28 cellular contexts compared by ENCODE assay signal in the genomic region with DNA sequence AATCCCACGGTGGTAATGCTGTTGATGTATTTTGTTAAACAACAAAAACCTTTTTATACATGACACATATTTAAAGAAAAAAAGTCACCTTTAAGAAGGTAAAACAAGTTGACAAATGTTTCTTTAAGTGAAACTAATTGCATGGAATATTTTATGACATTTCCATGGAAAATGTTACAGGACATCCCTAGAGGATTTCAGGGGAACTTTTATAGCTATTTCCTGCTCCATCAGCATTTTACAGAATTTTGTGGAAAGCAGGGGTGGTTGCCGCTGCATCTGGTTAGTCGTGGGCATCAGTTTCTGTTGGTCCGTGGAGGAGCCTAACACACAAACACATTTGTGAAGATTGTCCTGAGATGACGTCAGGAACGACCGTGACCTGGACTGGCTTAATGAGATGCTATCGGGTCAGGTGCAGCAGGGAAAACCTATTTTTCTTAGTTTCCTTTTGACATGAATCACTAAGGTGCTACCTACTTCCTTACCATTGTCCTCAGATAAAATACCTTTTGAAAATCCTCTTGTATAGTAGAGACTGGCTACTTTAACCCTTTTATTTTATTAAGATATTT.
"Had no signal": no experiment of that assay in that cellular context is flagged by ENCODE, and none has a peak within 500 bp of the region (broad histone marks: within the 10 kb centered on the region; RNA-seq: fewer than 3 reads in every experiment).

No MANE protein-coding gene starts in this region.

- H3K27ac Mint-ChIP-seq: activated B cell treated with CpG ODN at 0.5 μM for 24 hours; activated CD4-positive, alpha-beta T cell treated with anti-CD3 and anti-CD28 coated beads, Interleukin-2, amount 10 ng/mL, durations not matched to agents 24 days and 14 days; activated CD8-positive, alpha-beta memory T cell treated with anti-CD3 and anti-CD28 coated beads, Interleukin-2, amount 10 ng/mL, durations not matched to agents 7 days and 5 days; activated naive CD4-positive, alpha-beta T cell treated with anti-CD3 and anti-CD28 coated beads, Interleukin-2, amount 50 U/mL, for 72 hours; activated naive CD8-positive, alpha-beta T cell treated with anti-CD3 and anti-CD28 coated beads, Interleukin-2, amount 50 U/mL, for 24 hours; brain; T-helper 1 cell treated with Interleukin-12 subunit alpha and Interleukin-12 subunit beta and Interleukin-4 antibody, amounts not matched to agents 30 μg/mL and 1 μg/mL, for 36 hours had no signal

- DNase-seq: activated B cell treated with CpG ODN at 0.5 μM for 24 hours; activated CD4-positive, alpha-beta T cell treated with anti-CD3 and anti-CD28 coated beads for 1 hour; activated CD4-positive, alpha-beta T cell treated with anti-CD3 and anti-CD28 coated beads, Interleukin-2, amount 10 ng/mL, durations not matched to agents 24 days and 14 days; activated CD4-positive, alpha-beta T cell treated with anti-CD3 and anti-CD28 coated beads, Interleukin-2, amount 50 U/mL, for 48 hours; activated CD8-positive, alpha-beta memory T cell treated with anti-CD3 and anti-CD28 coated beads, Interleukin-2, amount 10 ng/mL, durations not matched to agents 7 days and 5 days; activated effector memory CD4-positive, alpha-beta T cell treated with anti-CD3 and anti-CD28 coated beads, Interleukin-2, amount 50 U/mL, for 16 hours; activated naive CD4-positive, alpha-beta T cell treated with Interleukin-2 at 50 U/mL for 16 hours; activated naive CD8-positive, alpha-beta T cell treated with anti-CD3 and anti-CD28 coated beads, Interleukin-2, amount 50 U/mL, for 24 hours; activated T-cell treated with anti-CD3 and anti-CD28 coated beads, Interleukin-2, amount 50 U/mL, for 4 hours; amygdala; cerebellar nuclear complex; Karpas-422; NCI-H1105 treated with DMSO at 0.1 percent for 48 hours; NCI-H1436 treated with DMSO at 0.1 percent for 48 hours; NCI-H187 treated with DMSO at 0.1 percent for 48 hours; NCI-H2081 treated with DMSO at 0.1 percent for 48 hours; NCI-H446; NCI-H524; Peyer's patch; SHP77; SW 1271; T-helper 9 cell had no signal

- H3K4me3 Mint-ChIP-seq: activated B cell treated with CpG ODN at 0.5 μM for 24 hours; activated CD4-positive, alpha-beta T cell treated with anti-CD3 and anti-CD28 coated beads, Interleukin-2, amount 10 ng/mL, durations not matched to agents 24 days and 14 days; activated CD8-positive, alpha-beta memory T cell treated with anti-CD3 and anti-CD28 coated beads, Interleukin-2, amount 10 ng/mL, durations not matched to agents 7 days and 5 days; activated naive CD8-positive, alpha-beta T cell treated with anti-CD3 and anti-CD28 coated beads, Interleukin-2, amount 50 U/mL, for 24 hours; activated T-cell treated with anti-CD3 and anti-CD28 coated beads, Interleukin-2, amount 50 U/mL, for 4 hours; brain; T-helper 1 cell treated with Interleukin-12 subunit alpha and Interleukin-12 subunit beta and Interleukin-4 antibody, amounts not matched to agents 30 μg/mL and 1 μg/mL, for 36 hours had no signal

- H3K4me1 ChIP-seq: Peyer's patch, SJSA1 had no signal

- H3K9me3 ChIP-seq: Peyer's patch, SJSA1 had no signal

- ATAC-seq: activated CD8-positive, alpha-beta memory T cell treated with anti-CD3 and anti-CD28 coated beads, Interleukin-2, amount 10 ng/mL, durations not matched to agents 7 days and 5 days; activated naive CD4-positive, alpha-beta T cell treated with anti-CD3 and anti-CD28 coated beads, Interleukin-2, amount 50 U/mL, for 72 hours; activated naive CD8-positive, alpha-beta T cell treated with anti-CD3 and anti-CD28 coated beads, Interleukin-2, amount 50 U/mL, for 24 hours; activated T-cell treated with anti-CD3 and anti-CD28 coated beads, Interleukin-2, amount 50 U/mL, for 4 hours; SK-N-SH treated with all-trans-retinoic acid at 6 μM for 48 hours had no signal

- H3K27me3 ChIP-seq: Peyer's patch, SJSA1 had no signal

- FAIRE-seq: astrocyte had no signal

- H3K27me3 Mint-ChIP-seq: activated B cell treated with CpG ODN at 0.5 μM for 24 hours; activated CD4-positive, alpha-beta T cell treated with anti-CD3 and anti-CD28 coated beads, Interleukin-2, amount 10 ng/mL, durations not matched to agents 24 days and 14 days; activated CD8-positive, alpha-beta memory T cell treated with anti-CD3 and anti-CD28 coated beads, Interleukin-2, amount 10 ng/mL, durations not matched to agents 7 days and 5 days; activated naive CD8-positive, alpha-beta T cell treated with anti-CD3 and anti-CD28 coated beads, Interleukin-2, amount 50 U/mL, for 24 hours had no signal

- H3K4me1 Mint-ChIP-seq: activated B cell treated with CpG ODN at 0.5 μM for 24 hours; activated CD4-positive, alpha-beta T cell treated with anti-CD3 and anti-CD28 coated beads, Interleukin-2, amount 10 ng/mL, durations not matched to agents 24 days and 14 days; activated CD8-positive, alpha-beta memory T cell treated with anti-CD3 and anti-CD28 coated beads, Interleukin-2, amount 10 ng/mL, durations not matched to agents 7 days and 5 days had no signal

- H3K4me3 ChIP-seq: Peyer's patch, SJSA1 had no signal

- H3K27ac ChIP-seq: Peyer's patch, SJSA1 had no signal

- H3K9me3 Mint-ChIP-seq: activated B cell treated with CpG ODN at 0.5 μM for 24 hours; activated naive CD8-positive, alpha-beta T cell treated with anti-CD3 and anti-CD28 coated beads, Interleukin-2, amount 50 U/mL, for 24 hours; activated T-cell treated with anti-CD3 and anti-CD28 coated beads, Interleukin-2, amount 50 U/mL, for 4 hours; brain had no signal

- H3K36me3 ChIP-seq: Peyer's patch, SJSA1 had no signal

- H3K36me3 Mint-ChIP-seq: activated CD8-positive, alpha-beta memory T cell treated with anti-CD3 and anti-CD28 coated beads, Interleukin-2, amount 10 ng/mL, durations not matched to agents 7 days and 5 days; activated naive CD4-positive, alpha-beta T cell treated with anti-CD3 and anti-CD28 coated beads, Interleukin-2, amount 50 U/mL, for 72 hours; brain had no signal
